24 cellular contexts compared by ENCODE assay signal in genomic region chr2:171711351-171711750, GRCh38. TPM values are rescaled to one million over a fixed set of nuclear protein-coding genes. Genes with fewer than 3 reads are reported as not detected.
DNase-seq lines count a peak whose midpoint lies in the region; ATAC-seq, FAIRE-seq and TF ChIP-seq lines count a peak whose summit lies in the region.
"Had no signal": no experiment of that assay in that cellular context is flagged by ENCODE, and none has a peak within 500 bp of the region (broad histone marks: within the 10 kb centered on the region; RNA-seq: fewer than 3 reads in every experiment).

No MANE protein-coding gene starts in this region.

- no peaks in the 10 kb centered on the region for H3K27me3 ChIP-seq in A673 (replicated peaks; ENCODE audit: insufficient read depth, low read depth, low read length, poor library complexity)
- no peaks in the 10 kb centered on the region for H3K27me3 ChIP-seq in PC-3 (ENCODE audit: low read length)
- H3K27me3 ChIP-seq: BLaER1 treated with 17β-estradiol and CSF1 and Interleukin-3, amounts not matched to agents 10 nM and 100 nM; colonic mucosa; foreskin keratinocyte; SJCRH30 had no signal

- H4K20me1 ChIP-seq in PC-3 (ENCODE audit: low read length): no peaks in the 10 kb centered on the region

- TF ChIP-seq CTCF in A673 (conservative IDR thresholded peaks at IDR 0.05; ENCODE audit: low read depth, low read length) (no peak), PC-3 (conservative IDR thresholded peaks at IDR 0.05; ENCODE audit: low read depth, low read length) (no peak), chondrocyte (IDR thresholded peaks at IDR 0.05) (no peak)

- no peak overlapping the region for H3K9ac ChIP-seq in PC-3 (ENCODE audit: low read length)
- H3K9ac ChIP-seq: BLaER1 treated with 17β-estradiol and CSF1 and Interleukin-3, amounts not matched to agents 10 nM and 100 nM; KMS-11 had no signal

- H3K27me3 Mint-ChIP-seq in chondrocyte (ENCODE audit: low read depth): no peaks in the 10 kb centered on the region
- H3K27me3 Mint-ChIP-seq: activated naive CD4-positive, alpha-beta T cell treated with anti-CD3 and anti-CD28 coated beads, Interleukin-2, amount 50 U/mL, for 24 hours had no signal

- H3K9me2 ChIP-seq in PC-3 (replicated peaks; ENCODE audit: low read length): no peaks in the 10 kb centered on the region

- no peaks in the 10 kb centered on the region for H3K9me3 Mint-ChIP-seq in chondrocyte (ENCODE audit: low read depth)
- H3K9me3 Mint-ChIP-seq: activated naive CD4-positive, alpha-beta T cell treated with anti-CD3 and anti-CD28 coated beads, Interleukin-2, amount 50 U/mL, for 24 hours; activated T-cell treated with anti-CD3 and anti-CD28 coated beads, Interleukin-2, amount 50 U/mL, for 72 hours; T-helper 2 cell treated with Interferon-gamma antibody and Interleukin-4, amounts not matched to agents 5 μg/mL and 100 μg/mL, for 36 hours had no signal

- ATAC-seq in PC-3: no peak
- ATAC-seq: activated T-cell treated with anti-CD3 and anti-CD28 coated beads, Interleukin-2, amount 50 U/mL, for 72 hours; lower lobe of right lung had no signal

- H3K79me2 ChIP-seq in PC-3 (ENCODE audit: low read length): peaks cover 13% of the 10 kb centered on the region; the same call in 1 of the 2 replicates

- H3K4me3 Mint-ChIP-seq in chondrocyte (ENCODE audit: unreplicated experiment): no peak overlapping the region
- H3K4me3 Mint-ChIP-seq: activated naive CD4-positive, alpha-beta T cell treated with anti-CD3 and anti-CD28 coated beads, Interleukin-2, amount 50 U/mL, for 24 hours; activated T-cell treated with anti-CD3 and anti-CD28 coated beads, Interleukin-2, amount 50 U/mL, for 72 hours; T-helper 2 cell treated with Interferon-gamma antibody and Interleukin-4, amounts not matched to agents 5 μg/mL and 100 μg/mL, for 36 hours had no signal

- FAIRE-seq in islet of Langerhans (lab: Jason Lieb, UNC): peak; percentile 73

- H3K4me1 ChIP-seq in A673 (ENCODE audit: insufficient read depth, low read length, poor library complexity, severe bottlenecking) (peaks cover 91% of the 10 kb centered on the region), PC-3 (ENCODE audit: insufficient read depth, low read length) (peaks cover 42% of the 10 kb centered on the region)
- H3K4me1 ChIP-seq: lower lobe of right lung had no signal

- H3K36me3 ChIP-seq in A673 (ENCODE audit: insufficient read depth, low read length, poor library complexity, severe bottlenecking) (peaks cover 6% of the 10 kb centered on the region), PC-3 (ENCODE audit: low read depth, low read length) (peaks cover 4% of the 10 kb centered on the region; the same call in 1 of the 2 replicates)

- peaks cover 42% of the 10 kb centered on the region for H3K4me1 Mint-ChIP-seq in chondrocyte (ENCODE audit: low read depth)

- H3K4me2 ChIP-seq in PC-3 (ENCODE audit: low read length): peak overlapping the region; percentile 41; the same call in 1 of the 2 replicates
- H3K4me2 ChIP-seq: KMS-11 had no signal

- H3K36me3 Mint-ChIP-seq in chondrocyte (ENCODE audit: low read depth): peaks cover 8% of the 10 kb centered on the region

- H3K27ac ChIP-seq in A673 (ENCODE audit: low read depth, low read length, poor library complexity, severe bottlenecking) (peak overlapping the region; percentile 90), PC-3 (ENCODE audit: low read length) (peak overlapping the region; percentile 50), caudate nucleus (ENCODE audit: low read depth, low read length) (no peak overlapping the region)
- H3K27ac ChIP-seq: BLaER1 treated with 17β-estradiol and CSF1 and Interleukin-3, amounts not matched to agents 10 nM and 100 nM; colonic mucosa; foreskin keratinocyte; KMS-11; lower lobe of right lung had no signal

- POLR2A ChIA-PET in A673 (lab: Charles Lee; ENCODE audit: low non-redundant PET): no interaction called here
- POLR2A ChIA-PET in PC-3 (lab: Charles Lee; ENCODE audit: unreplicated experiment): no interaction called here

- DNase-seq in A673 (ENCODE audit: low spot score): peak; percentile 56
- DNase-seq in PC-3: no peak
- DNase-seq in chondrocyte (ENCODE audit: low spot score): no peak
- no peak for DNase-seq in activated T-cell treated with anti-CD3 and anti-CD28 coated beads, Interleukin-2, amount 50 U/mL, for 1 hour
- no peak for DNase-seq in amygdala (lab: John Stamatoyannopoulos, UW)
- no peak for DNase-seq in caudate nucleus (lab: John Stamatoyannopoulos, UW)
- no peak for DNase-seq in NCI-H82 treated with DMSO at 0.1 percent for 48 hours (lab: John Stamatoyannopoulos, UW; ENCODE audit: unreplicated experiment)
- DNase-seq: activated CD4-positive, CD25-positive, alpha-beta regulatory T cell; activated CD8-positive, alpha-beta memory T cell treated with anti-CD3 and anti-CD28 coated beads for 24 hours; activated T-cell treated with anti-CD3 and anti-CD28 coated beads, Interleukin-2, amount 50 U/mL, for 72 hours; colonic mucosa; hypothalamus; lower lobe of right lung; NCI-H1694; nucleus accumbens; OCI-M1; retina had no signal

- no peak overlapping the region for H3K4me3 ChIP-seq in A673 (ENCODE audit: low read depth, low read length, poor library complexity, severe bottlenecking)
- no peak overlapping the region for H3K4me3 ChIP-seq in PC-3 (ENCODE audit: low read length)
- H3K4me3 ChIP-seq: BLaER1 treated with 17β-estradiol and CSF1 and Interleukin-3, amounts not matched to agents 10 nM and 100 nM; colonic mucosa; lower lobe of right lung; SJCRH30 had no signal

- no peaks in the 10 kb centered on the region for H3K9me3 ChIP-seq in A673 (ENCODE audit: low read depth, low read length, poor library complexity, severe bottlenecking)
- no peaks in the 10 kb centered on the region for H3K9me3 ChIP-seq in PC-3 (ENCODE audit: low read length)
- H3K9me3 ChIP-seq: BLaER1 treated with 17β-estradiol and CSF1 and Interleukin-3, amounts not matched to agents 10 nM and 100 nM; colonic mucosa; lower lobe of right lung; SJCRH30 had no signal

- H2AFZ ChIP-seq in PC-3 (ENCODE audit: low read length): no peak overlapping the region

- H3F3A ChIP-seq in PC-3 (ENCODE audit: low read length, unreplicated experiment): no peaks in the 10 kb centered on the region

- BruUV-seq in A673 (replicated peaks; lab: Mats Ljungman, UMichigan) (no TSS peak), PC-3 (replicated peaks; lab: Mats Ljungman, UMichigan) (no TSS peak)

- intact Hi-C loops in A673 (cut with micrococcal nuclease; ENCODE audit: unreplicated experiment) (no loop called here), PC-3 (cut with micrococcal nuclease) (loop anchor here (5.0 kb wide), 1 partner anchor 51 kb away; no protein-coding TSS in a partner anchor)

- H3K27ac Mint-ChIP-seq in chondrocyte (ENCODE audit: unreplicated experiment): peak overlapping the region; percentile 87
- H3K27ac Mint-ChIP-seq: activated T-cell treated with anti-CD3 and anti-CD28 coated beads, Interleukin-2, amount 50 U/mL, for 72 hours; T-helper 2 cell treated with Interferon-gamma antibody and Interleukin-4, amounts not matched to agents 5 μg/mL and 100 μg/mL, for 36 hours had no signal

- CTCF ChIA-PET in A673 (lab: Charles Lee) (interaction anchor here (0.9 kb wide), 1 partner anchor 391 kb away, joined by 3 read pairs; the partner anchor contains the start of gene DLX2), PC-3 (lab: Charles Lee) (no interaction called here)

RNA-seq across cellular contexts. Expression of gene DYNC1I2, which starts 24.1 kb away (rescaled TPM):
- total RNA-seq in A673 (2021): 124 and 127 TPM in 2 replicates
- total RNA-seq in PC-3 (2014; rRNA removed): 56.4 and 58.5 TPM in 2 replicates
- 129 to 141 TPM (median 136 TPM) in 3 replicates for total RNA-seq in chondrocyte
